ENCODE assay signal across 21 cellular contexts in genomic region chr21:42858957-42859890, GRCh38. TPM values are rescaled to one million over a fixed set of nuclear protein-coding genes. Genes with fewer than 3 reads are reported as not detected.
DNase-seq lines count a peak whose midpoint lies in the region; ATAC-seq and TF ChIP-seq lines count a peak whose summit lies in the region.
"Had no signal": no experiment of that assay in that cellular context is flagged by ENCODE, and none has a peak within 500 bp of the region (broad histone marks: within the 10 kb centered on the region; RNA-seq: fewer than 3 reads in every experiment).

No MANE protein-coding gene starts in this region.

- no peak for TF ChIP-seq POLR2A in sigmoid colon (IDR thresholded peaks at IDR 0.05)

- 96% methylated on average over 34 of the region's 34 CpGs for WGBS in sigmoid colon, 2 donors

- intact Hi-C loops in left ventricle myocardium superior (cut with micrococcal nuclease) (no loop called here), Right ventricle myocardium superior (cut with DNase I) (no loop called here), sigmoid colon (cut with DNase I) (no loop called here)

- peak overlapping the region; percentile 80 for H3K27ac Mint-ChIP-seq in glutamatergic neuron (ENCODE audit: unreplicated experiment)
- H3K27ac Mint-ChIP-seq: CD8-positive, alpha-beta T cell had no signal

- H3K4me3 ChIP-seq in WERI-Rb-1 (ENCODE audit: low read depth, low read length) (no peak overlapping the region), sigmoid colon (no peak overlapping the region)
- H3K4me3 ChIP-seq: MG63, PC-9 had no signal

- H3K4me3 Mint-ChIP-seq in glutamatergic neuron (ENCODE audit: unreplicated experiment) = no peak overlapping the region
- H3K4me3 Mint-ChIP-seq: CD8-positive, alpha-beta T cell had no signal

- H3K9me3 ChIP-seq in WERI-Rb-1 (ENCODE audit: severe bottlenecking) (no peaks in the 10 kb centered on the region), sigmoid colon (no peaks in the 10 kb centered on the region)
- H3K9me3 ChIP-seq: Caco-2, MG63 had no signal

- peaks cover 23% of the 10 kb centered on the region for H3K4me1 Mint-ChIP-seq in glutamatergic neuron (ENCODE audit: low read depth, unreplicated experiment)

- H3K27me3 Mint-ChIP-seq in glutamatergic neuron (ENCODE audit: unreplicated experiment) = peaks cover 7% of the 10 kb centered on the region

- DNase-seq in left ventricle myocardium superior (peak; percentile 24), Right ventricle myocardium superior (no peak), WERI-Rb-1 (no peak), glutamatergic neuron (no peak), sigmoid colon (peak; percentile 53), NK-92 (lab: John Stamatoyannopoulos, UW; ENCODE audit: unreplicated experiment) (no peak), dermis blood vessel endothelial cell (no peak)
- DNase-seq: C1 segment of cervical spinal cord; Caco-2; CD8-positive, alpha-beta T cell; KG1; MG63; NCI-H1105 treated with DMSO at 0.1 percent for 48 hours; NCI-H146; NCI-H1930; NCI-H2107; NCI-H748 treated with DMSO at 0.1 percent for 48 hours; NK-92 treated with Interleukin-12 subunit alpha and Interleukin-12 subunit beta, amount 100 ng/mL, for 24 hours; PC-9; SHP77 had no signal

- H3K36me3 ChIP-seq in WERI-Rb-1 (peaks cover 92% of the 10 kb centered on the region), sigmoid colon (peaks cover 17 to 83% (median 51%) of the 10 kb centered on the region in 4 donors)

- ATAC-seq in left ventricle myocardium superior (no peak), Right ventricle myocardium superior (ENCODE audit: poor library complexity) (no peak), GM18498 (IDR thresholded peaks at IDR 0.05; ENCODE audit: unreplicated experiment) (no peak)
- ATAC-seq: CD8-positive, alpha-beta T cell had no signal

- H3K36me3 Mint-ChIP-seq in glutamatergic neuron (ENCODE audit: unreplicated experiment) = peaks cover 4% of the 10 kb centered on the region

- H3K27ac ChIP-seq in WERI-Rb-1 = peak overlapping the region; percentile 55
- H3K27ac ChIP-seq in sigmoid colon = no peak overlapping the region
- H3K27ac ChIP-seq: PC-9 had no signal

- TF ChIP-seq CTCF in WERI-Rb-1 (IDR thresholded peaks at IDR 0.05; ENCODE audit: low read depth, low read length) = no peak
- no peak for TF ChIP-seq CTCF in glutamatergic neuron (IDR thresholded peaks at IDR 0.05; ENCODE audit: partially characterized antibody, unreplicated experiment)
- TF ChIP-seq CTCF in sigmoid colon (IDR thresholded peaks at IDR 0.05) = no peak

- H3K27me3 ChIP-seq in WERI-Rb-1 (ENCODE audit: insufficient read depth, low read depth, severe bottlenecking) = no peaks in the 10 kb centered on the region
- no peaks in the 10 kb centered on the region for H3K27me3 ChIP-seq in sigmoid colon
- H3K27me3 ChIP-seq: MG63 had no signal

- H3K9me3 Mint-ChIP-seq in glutamatergic neuron (ENCODE audit: unreplicated experiment) = peaks cover 8% of the 10 kb centered on the region
- H3K9me3 Mint-ChIP-seq: CD8-positive, alpha-beta T cell had no signal

- TF ChIP-seq EP300 in sigmoid colon (IDR thresholded peaks at IDR 0.05) = no peak

- H3K4me1 ChIP-seq in sigmoid colon = no peaks in the 10 kb centered on the region
- H3K4me1 ChIP-seq: Caco-2 had no signal

RNA-seq across cellular contexts. Expression of gene WDR4, which starts 20.1 kb away (rescaled TPM):
- 4.8 TPM for total RNA-seq in left ventricle myocardium superior
- 4.5 TPM for total RNA-seq in Right ventricle myocardium superior
- 15.7 TPM for total RNA-seq in glutamatergic neuron (ENCODE audit: unreplicated experiment)
- 10 to 100 TPM in 1 of 4 donors, 1 to 10 TPM in 3; 2.8 to 18.3 (median 4.7) TPM for total RNA-seq in sigmoid colon
- 10 to 100 TPM in 1 of 3 donors, 1 to 10 TPM in 2; 3.7 to 23.5 (median 4.2) TPM for polyA plus RNA-seq in sigmoid colon
- total RNA-seq in dermis blood vessel endothelial cell = 16.3 and 21.7 TPM in 2 replicates

RNA-seq across cellular contexts. Expression of gene NDUFV3, which starts 33.9 kb away (rescaled TPM):
- total RNA-seq in left ventricle myocardium superior = 59.3 TPM
- total RNA-seq in Right ventricle myocardium superior = 56.6 TPM
- 33.9 TPM for total RNA-seq in glutamatergic neuron (ENCODE audit: unreplicated experiment)
- total RNA-seq in sigmoid colon = 10 to 100 TPM; 53.5 to 67.6 (median 60.7) TPM
- polyA plus RNA-seq in sigmoid colon = 10 to 100 TPM; 15.0 to 22.6 (median 15.7) TPM
- 46.9 and 57.0 TPM in 2 replicates for total RNA-seq in dermis blood vessel endothelial cell

Comparison
In these comparisons a context has a peak if more than half of its experiments do, and no peak if none do; other contexts are left out.
1. DNase-seq: peak in left ventricle myocardium superior (single experiment) and sigmoid colon (single experiment); none in Right ventricle myocardium superior (single experiment), WERI-Rb-1 (single experiment), glutamatergic neuron (single experiment), NK-92 (single experiment) and dermis blood vessel endothelial cell (single experiment).